In genomic region chr11:111634981-111635705, GRCh38 we compare ENCODE assay signal across 13 cellular contexts. TPM values are rescaled to one million over a fixed set of nuclear protein-coding genes. Genes with fewer than 3 reads are reported as not detected.
DNase-seq lines count a peak whose midpoint lies in the region; ATAC-seq and TF ChIP-seq lines count a peak whose summit lies in the region.
"Had no signal": no experiment of that assay in that cellular context is flagged by ENCODE, and none has a peak within 500 bp of the region (broad histone marks: within the 10 kb centered on the region; RNA-seq: fewer than 3 reads in every experiment).

No MANE protein-coding gene starts in this region.

- peak overlapping the region; percentile 5; the same call in 1 of the 2 replicates for H3K4me3 ChIP-seq in ACC112 (ENCODE audit: low read depth, low read length)
- no peak overlapping the region for H3K4me3 ChIP-seq in epithelial cell of esophagus (ENCODE audit: low read length)
- H3K4me3 ChIP-seq in mesenchymal stem cell (ENCODE audit: insufficient read depth in 1 of 2, low read depth in 1 of 2, low read length in 2 of 2), result peak overlapping the region in 1 of 2 experiments; percentile 2
- H3K4me3 ChIP-seq in H7 (ENCODE audit: insufficient read depth, low read depth, low read length), result no peak overlapping the region
- H3K4me3 ChIP-seq: mucosa of descending colon had no signal

- peaks cover 58% of the 10 kb centered on the region for H3K4me1 ChIP-seq in ACC112 (ENCODE audit: control insufficient read depth, insufficient read depth, low read length, unreplicated experiment)
- peaks cover 2% of the 10 kb centered on the region for H3K4me1 ChIP-seq in mesenchymal stem cell (ENCODE audit: control insufficient read depth, insufficient read depth, low read depth, low read length)

- no peak overlapping the region for H3K18ac ChIP-seq in mesenchymal stem cell (ENCODE audit: low read depth in 1 of 2, low read length in 2 of 2)

- peaks cover 13% of the 10 kb centered on the region for H3K36me3 ChIP-seq in ACC112 (ENCODE audit: insufficient read depth, low read length)
- peaks cover 0 to 18% of the 10 kb centered on the region in 2 experiments for H3K36me3 ChIP-seq in mesenchymal stem cell (ENCODE audit: control insufficient read depth in 1 of 2, insufficient read depth in 2 of 2, low read depth in 1 of 2, low read length in 2 of 2)
- no peaks in the 10 kb centered on the region for H3K36me3 ChIP-seq in H7 (replicated peaks; ENCODE audit: control insufficient read depth, insufficient read depth, low read length)

- no peak overlapping the region for H2BK12ac ChIP-seq in mesenchymal stem cell (ENCODE audit: low read length in 2 of 2)

- TF ChIP-seq CTCF in epithelial cell of esophagus (IDR thresholded peaks at IDR 0.05; ENCODE audit: insufficient read depth, low read depth, low read length, missing control alignments), result no peak

- WGBS in mesenchymal stem cell, result 17% methylated on average over 1 of the region's 5 CpGs

- H2AK5ac ChIP-seq in mesenchymal stem cell (ENCODE audit: low read length, severe bottlenecking), result no peak overlapping the region

- no peak overlapping the region for H3K23ac ChIP-seq in mesenchymal stem cell (ENCODE audit: low read length in 2 of 2)

- DNase-seq in epithelial cell of esophagus (ENCODE audit: low read depth) (peak; percentile 26), mesenchymal stem cell (no peak), H7 (no peak)
- DNase-seq: activated CD8-positive, alpha-beta T cell treated with anti-CD3 and anti-CD28 coated beads, Interleukin-2, amount 10 ng/mL, durations not matched to agents 7 days and 5 days; effector CD4-positive, alpha-beta T cell; SIG-M5; stimulated activated CD4-positive, alpha-beta T cell treated with anti-CD3 and anti-CD28 coated beads, Interleukin-4, amount 100 ng/mL, for 4 hours had no signal

- H2AFZ ChIP-seq in ACC112 (ENCODE audit: low read length, unreplicated experiment) (peak overlapping the region; percentile 19), mesenchymal stem cell (ENCODE audit: low read depth, low read length) (no peak overlapping the region)

- peak overlapping the region; percentile 48 for H3K9ac ChIP-seq in mesenchymal stem cell (ENCODE audit: low read length)

- ATAC-seq in SK-N-SH treated with all-trans-retinoic acid at 6 μM for 48 hours, result 0 out of 3 replicates have a peak, but pooled peaks have one; percentile 5
- no peak for ATAC-seq in GM21619 (IDR thresholded peaks at IDR 0.05; ENCODE audit: unreplicated experiment)
- ATAC-seq in GM18517 (IDR thresholded peaks at IDR 0.05; ENCODE audit: unreplicated experiment), result no peak
- ATAC-seq in esophagus mucosa, result no peak
- ATAC-seq: activated CD8-positive, alpha-beta T cell treated with anti-CD3 and anti-CD28 coated beads, Interleukin-2, amount 10 ng/mL, durations not matched to agents 7 days and 5 days had no signal

- H3K9me3 ChIP-seq in mesenchymal stem cell (ENCODE audit: control insufficient read depth, low read length), result no peaks in the 10 kb centered on the region
- H3K9me3 ChIP-seq: mucosa of descending colon had no signal

- no peak overlapping the region for H3K4ac ChIP-seq in mesenchymal stem cell (ENCODE audit: low read depth in 1 of 2, low read length in 2 of 2)

- H3K27ac ChIP-seq in ACC112 (ENCODE audit: low read depth, low read length) (peak overlapping the region; percentile 71), mesenchymal stem cell (ENCODE audit: low read length, poor library complexity, severe bottlenecking) (peak overlapping the region; percentile 29)

- no peak overlapping the region for H4K8ac ChIP-seq in mesenchymal stem cell (ENCODE audit: low read length)

- H3K27me3 ChIP-seq in ACC112 (ENCODE audit: insufficient read depth, low read length) (no peaks in the 10 kb centered on the region), mesenchymal stem cell (ENCODE audit: control insufficient read depth in 1 of 2, insufficient read depth in 1 of 2, low read length in 2 of 2) (no peaks in the 10 kb centered on the region), H7 (ENCODE audit: control insufficient read depth, insufficient read depth, low read length) (no peaks in the 10 kb centered on the region)

- no peak overlapping the region for H3K4me2 ChIP-seq in mesenchymal stem cell (ENCODE audit: low read length, poor library complexity, severe bottlenecking)

- H2BK5ac ChIP-seq in mesenchymal stem cell (ENCODE audit: low read depth, low read length, poor library complexity, severe bottlenecking), result no peak overlapping the region

- no peak overlapping the region for H4K91ac ChIP-seq in mesenchymal stem cell (ENCODE audit: low read length)

- peaks cover 8% of the 10 kb centered on the region for H3K79me1 ChIP-seq in mesenchymal stem cell (replicated peaks; ENCODE audit: low read length, poor library complexity, severe bottlenecking)

- no peak overlapping the region for H2BK15ac ChIP-seq in mesenchymal stem cell (ENCODE audit: low read depth, poor library complexity, severe bottlenecking)

- H3K14ac ChIP-seq in mesenchymal stem cell (ENCODE audit: low read length in 2 of 2), result no peak overlapping the region

- H2BK120ac ChIP-seq in mesenchymal stem cell (ENCODE audit: low read depth, low read length), result no peak overlapping the region

- peaks cover 21% of the 10 kb centered on the region for H3K79me2 ChIP-seq in ACC112 (ENCODE audit: control insufficient read depth, insufficient read depth, low read length, unreplicated experiment)

TF ChIP-seq in SK-N-SH treated with all-trans-retinoic acid at 6 μM for 48 hours, 23 proteins besides CTCF, POLR2A, EP300 and RAD21:
- TF ChIP-seq BACH2 (CRISPR knock-in tag; IDR thresholded peaks at IDR 0.05; ENCODE audit: borderline replicate concordance) (no peak), GLIS3 (CRISPR knock-in tag; IDR thresholded peaks at IDR 0.05) (no peak), ZNF70 (CRISPR knock-in tag; IDR thresholded peaks at IDR 0.05) (no peak), OSR1 (CRISPR knock-in tag; IDR thresholded peaks at IDR 0.05) (no peak), RARB (CRISPR knock-in tag; IDR thresholded peaks at IDR 0.05) (no peak), ARNTL (CRISPR knock-in tag; IDR thresholded peaks at IDR 0.05; ENCODE audit: borderline replicate concordance, low read depth) (no peak), CSDC2 (CRISPR knock-in tag; IDR thresholded peaks at IDR 0.05) (no peak), TOX (CRISPR knock-in tag; IDR thresholded peaks at IDR 0.05; ENCODE audit: borderline replicate concordance) (no peak), CSRNP3 (CRISPR knock-in tag; IDR thresholded peaks at IDR 0.05) (no peak)

RNA-seq across cellular contexts. Expression of gene SIK2, which starts 32.9 kb away (rescaled TPM):
- 8.1 TPM for polyA plus RNA-seq in mesenchymal stem cell (2013, experiment 1 of 2)
- 8.1 TPM for polyA plus RNA-seq in mesenchymal stem cell (2013, experiment 2 of 2)
- 5.5 and 7.3 TPM in 2 replicates for total RNA-seq in H7 (2014; rRNA removed; shearing (Covaris generic))
- 6.8 TPM for total RNA-seq in esophagus mucosa
